Comparison of ENCODE assay signal across 24 cellular contexts in the genomic region with DNA sequence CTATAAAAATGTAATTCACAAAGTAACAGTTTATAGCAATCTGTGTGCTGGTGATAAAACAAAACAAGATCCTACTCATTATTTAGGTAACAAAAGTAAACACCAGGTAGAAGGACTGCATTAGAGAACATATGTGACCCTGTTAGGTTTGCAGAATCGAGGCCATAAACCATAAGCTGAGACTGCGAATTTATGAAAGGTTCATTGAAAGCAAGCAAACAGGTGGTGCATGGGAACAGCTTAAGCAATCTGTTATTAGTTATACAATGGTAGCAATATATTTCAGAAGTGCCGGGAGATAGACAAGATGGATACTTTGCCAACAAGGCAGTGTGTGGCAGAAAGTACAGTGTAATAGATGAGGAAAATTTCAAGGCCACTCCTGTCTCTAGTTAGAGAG.
A peak's percentile ranks its signal among the peaks of the same experiment; 100 is the strongest.
DNase-seq lines count a peak whose midpoint lies in the region; ATAC-seq lines count a peak whose summit lies in the region.
"Had no signal": no experiment of that assay in that cellular context is flagged by ENCODE, and none has a peak within 500 bp of the region (broad histone marks: within the 10 kb centered on the region; RNA-seq: fewer than 3 reads in every experiment).

No MANE protein-coding gene starts in this region.

- H3K27ac ChIP-seq in layer of hippocampus (ENCODE audit: low read depth, low read length), result peak overlapping the region; percentile 82
- H3K27ac ChIP-seq: 22Rv1 had no signal

- no peak overlapping the region for H3K4me3 Mint-ChIP-seq in stimulated activated naive CD8-positive, alpha-beta T cell treated with anti-CD3 and anti-CD28 coated beads, Interleukin-15, Interleukin-2, amounts not matched to agents 100 ng/mL and 50 ng/mL, for 24 hours
- H3K4me3 Mint-ChIP-seq in stimulated activated naive CD8-positive, alpha-beta T cell treated with anti-CD3 and anti-CD28 coated beads, Interleukin-15, amount 100 ng/mL, for 72 hours, result no peak overlapping the region
- H3K4me3 Mint-ChIP-seq: activated CD4-positive, alpha-beta T cell treated with anti-CD3 and anti-CD28 coated beads, Interleukin-2, amount 10 ng/mL, durations not matched to agents 7 days and 5 days; central memory CD8-positive, alpha-beta T cell; stimulated activated naive B cell treated with anti-CD40 and anti-IgM and Interleukin-4, amounts not matched to agents 10 μg/mL and 1 μg/mL and 100 μg/mL, for 72 hours had no signal

- H3K27me3 ChIP-seq in layer of hippocampus (ENCODE audit: control insufficient read depth, insufficient read depth, low read length), result no peaks in the 10 kb centered on the region

- DNase-seq in NCI-H1417 (lab: John Stamatoyannopoulos, UW) (peak in 2 of 3 experiments; percentile 25 to 51), NCI-H1417 treated with DMSO at 0.1 percent for 48 hours (lab: John Stamatoyannopoulos, UW) (no peak), NCI-H2171 treated with DMSO at 0.1 percent for 48 hours (lab: John Stamatoyannopoulos, UW) (no peak), GM19240 (ENCODE audit: insufficient read length, low spot score) (no peak), NCI-H1105 (lab: John Stamatoyannopoulos, UW) (no peak)
- DNase-seq in stimulated activated naive CD8-positive, alpha-beta T cell treated with anti-CD3 and anti-CD28 coated beads, Interleukin-15, amount 100 ng/mL, for 72 hours, result no peak
- DNase-seq: activated CD4-positive, alpha-beta T cell treated with anti-CD3 and anti-CD28 coated beads, Interleukin-2, amount 10 ng/mL, durations not matched to agents 7 days and 5 days; activated T-cell treated with anti-CD3 and anti-CD28 coated beads, Interleukin-2, amount 50 U/mL, for 1 hour; AML-193; amygdala; DMS79 treated with DMSO at 0.1 percent for 48 hours; effector CD4-positive, alpha-beta T cell; glutamatergic neuron; NCI-H187; NCI-H446; RPMI8226; stimulated activated CD4-positive, alpha-beta T cell treated with anti-CD3 and anti-CD28 coated beads, Interleukin-15, amount 100 ng/mL, for 24 hours; stimulated activated naive B cell treated with anti-CD40 and anti-IgM and Interleukin-4, amounts not matched to agents 10 μg/mL and 1 μg/mL and 100 μg/mL, for 72 hours; trophoblast cell had no signal

- H3K9me3 Mint-ChIP-seq in stimulated activated naive CD8-positive, alpha-beta T cell treated with anti-CD3 and anti-CD28 coated beads, Interleukin-15, Interleukin-2, amounts not matched to agents 100 ng/mL and 50 ng/mL, for 24 hours, result no peaks in the 10 kb centered on the region
- no peaks in the 10 kb centered on the region for H3K9me3 Mint-ChIP-seq in stimulated activated naive CD8-positive, alpha-beta T cell treated with anti-CD3 and anti-CD28 coated beads, Interleukin-15, amount 100 ng/mL, for 72 hours
- H3K9me3 Mint-ChIP-seq: activated CD4-positive, alpha-beta T cell treated with anti-CD3 and anti-CD28 coated beads, Interleukin-2, amount 10 ng/mL, durations not matched to agents 7 days and 5 days; central memory CD8-positive, alpha-beta T cell; stimulated activated naive B cell treated with anti-CD40 and anti-IgM and Interleukin-4, amounts not matched to agents 10 μg/mL and 1 μg/mL and 100 μg/mL, for 72 hours had no signal

- no peaks in the 10 kb centered on the region for H3K27me3 Mint-ChIP-seq in stimulated activated naive CD8-positive, alpha-beta T cell treated with anti-CD3 and anti-CD28 coated beads, Interleukin-15, Interleukin-2, amounts not matched to agents 100 ng/mL and 50 ng/mL, for 24 hours
- H3K27me3 Mint-ChIP-seq in stimulated activated naive CD8-positive, alpha-beta T cell treated with anti-CD3 and anti-CD28 coated beads, Interleukin-15, amount 100 ng/mL, for 72 hours, result no peaks in the 10 kb centered on the region
- H3K27me3 Mint-ChIP-seq: activated CD4-positive, alpha-beta T cell treated with anti-CD3 and anti-CD28 coated beads, Interleukin-2, amount 10 ng/mL, durations not matched to agents 7 days and 5 days; central memory CD8-positive, alpha-beta T cell; stimulated activated naive B cell treated with anti-CD40 and anti-IgM and Interleukin-4, amounts not matched to agents 10 μg/mL and 1 μg/mL and 100 μg/mL, for 72 hours had no signal

- peaks cover 29% of the 10 kb centered on the region for H3K4me1 Mint-ChIP-seq in stimulated activated naive CD8-positive, alpha-beta T cell treated with anti-CD3 and anti-CD28 coated beads, Interleukin-15, Interleukin-2, amounts not matched to agents 100 ng/mL and 50 ng/mL, for 24 hours (ENCODE audit: low read depth)
- H3K4me1 Mint-ChIP-seq in stimulated activated naive CD8-positive, alpha-beta T cell treated with anti-CD3 and anti-CD28 coated beads, Interleukin-15, amount 100 ng/mL, for 72 hours, result peaks cover 10% of the 10 kb centered on the region
- H3K4me1 Mint-ChIP-seq: central memory CD8-positive, alpha-beta T cell had no signal

- H3K36me3 Mint-ChIP-seq in stimulated activated naive CD8-positive, alpha-beta T cell treated with anti-CD3 and anti-CD28 coated beads, Interleukin-15, Interleukin-2, amounts not matched to agents 100 ng/mL and 50 ng/mL, for 24 hours (ENCODE audit: low read depth), result peaks cover 67% of the 10 kb centered on the region

- H3K27ac Mint-ChIP-seq in stimulated activated naive CD8-positive, alpha-beta T cell treated with anti-CD3 and anti-CD28 coated beads, Interleukin-15, Interleukin-2, amounts not matched to agents 100 ng/mL and 50 ng/mL, for 24 hours, result peak overlapping the region; percentile 42
- no peak overlapping the region for H3K27ac Mint-ChIP-seq in stimulated activated naive CD8-positive, alpha-beta T cell treated with anti-CD3 and anti-CD28 coated beads, Interleukin-15, amount 100 ng/mL, for 72 hours
- H3K27ac Mint-ChIP-seq: activated CD4-positive, alpha-beta T cell treated with anti-CD3 and anti-CD28 coated beads, Interleukin-2, amount 10 ng/mL, durations not matched to agents 7 days and 5 days; stimulated activated naive B cell treated with anti-CD40 and anti-IgM and Interleukin-4, amounts not matched to agents 10 μg/mL and 1 μg/mL and 100 μg/mL, for 72 hours had no signal

- no peak for ATAC-seq in stimulated activated naive CD8-positive, alpha-beta T cell treated with anti-CD3 and anti-CD28 coated beads, Interleukin-15, amount 100 ng/mL, for 72 hours
- ATAC-seq: HCT116; stimulated activated naive B cell treated with anti-CD40 and anti-IgM and Interleukin-4, amounts not matched to agents 10 μg/mL and 1 μg/mL and 100 μg/mL, for 72 hours had no signal

Comparison
In these comparisons a context has a peak if more than half of its experiments do, and no peak if none do; other contexts are left out.
1. DNase-seq: peak in NCI-H1417 (2 of 3); none in NCI-H1417 treated with DMSO at 0.1 percent for 48 hours (single experiment), stimulated activated naive CD8-positive, alpha-beta T cell treated with anti-CD3 and anti-CD28 coated beads, Interleukin-15, amount 100 ng/mL, for 72 hours (0 of 2), NCI-H2171 treated with DMSO at 0.1 percent for 48 hours (single experiment), GM19240 (single experiment) and NCI-H1105 (single experiment).